Comparison of ENCODE assay signal across 24 cellular contexts in genomic region chr5:41465493-41466171, GRCh38. TPM values are rescaled to one million over a fixed set of nuclear protein-coding genes. Genes with fewer than 3 reads are reported as not detected.
A peak's percentile ranks its signal among the peaks of the same experiment; 100 is the strongest.
DNase-seq lines count a peak whose midpoint lies in the region; ATAC-seq, FAIRE-seq and TF ChIP-seq lines count a peak whose summit lies in the region.
"Had no signal": no experiment of that assay in that cellular context is flagged by ENCODE, and none has a peak within 500 bp of the region (broad histone marks: within the 10 kb centered on the region; RNA-seq: fewer than 3 reads in every experiment).

No MANE protein-coding gene starts in this region.

- TF ChIP-seq CTCF in HEK293 (tag by site-specific recombination; IDR thresholded peaks at IDR 0.05) (no peak), GM12878 (IDR thresholded peaks at IDR 0.05 in 2 of 3, conservative IDR thresholded peaks at IDR 0.05 in 1 of 3; ENCODE audit: control insufficient read depth in 2 of 3, extremely low read depth in 1 of 3, insufficient read depth in 1 of 3, low read depth in 3 of 3, low read length in 3 of 3) (no peak), heart right ventricle (IDR thresholded peaks at IDR 0.05) (no peak)

- no peak for TF ChIP-seq RAD21 in GM12878 (IDR thresholded peaks at IDR 0.05; ENCODE audit: insufficient read depth, low read depth, low read length)

- POLR2A ChIA-PET in HEK293 (lab: Yijun Ruan, JAX) (no interaction called here), GM12878 (lab: Charles Lee) (no interaction called here)

- RAD21 ChIA-PET in GM12878 (lab: Charles Lee; ENCODE audit: unreplicated experiment): no interaction called here

- H3K79me2 ChIP-seq in GM12878 (ENCODE audit: control insufficient read depth, insufficient read depth, low read length): no peaks in the 10 kb centered on the region

- H3K27me3 ChIP-seq in GM12878 (replicated peaks in 1 of 2; ENCODE audit: control insufficient read depth in 2 of 2, insufficient read depth in 2 of 2, low read length in 1 of 2): no peaks in the 10 kb centered on the region
- no peaks in the 10 kb centered on the region for H3K27me3 ChIP-seq in heart right ventricle
- H3K27me3 ChIP-seq: breast epithelium, spleen, testis had no signal

- no peak for TF ChIP-seq EP300 in GM12878 (IDR thresholded peaks at IDR 0.05; ENCODE audit: borderline replicate concordance in 1 of 2, control insufficient read depth in 1 of 2, low read depth in 2 of 2, low read length in 2 of 2)

- intact Hi-C loops in GM12878 (cut with micrococcal nuclease; ENCODE audit: unreplicated experiment) (no loop called here), heart right ventricle (cut with DNase I) (no loop called here)

- CTCF ChIA-PET in HEK293 (lab: Yijun Ruan, JAX) (interaction anchor here (0.6 to 0.8 kb wide), 4 partner anchors 11 to 112 kb away, joined by 3 to 4 read pairs (median 3); no protein-coding TSS in a partner anchor), GM12878 (lab: Yijun Ruan, JAX) (interaction anchor here (1.0 kb wide), 1 partner anchor 9 kb away, joined by 3 read pairs; no protein-coding TSS in a partner anchor)

- peak; percentile 62 for ATAC-seq in GM12878
- ATAC-seq in heart right ventricle: peak in 7 of 8 donors; percentile 29 to 83 (median 66)

- H3K36me3 ChIP-seq in HEK293 (ENCODE audit: control insufficient read depth in 2 of 2, insufficient read depth in 1 of 2, low read length in 2 of 2): no peaks in the 10 kb centered on the region
- H3K36me3 ChIP-seq in GM12878 (ENCODE audit: control insufficient read depth in 2 of 2, insufficient read depth in 2 of 2, low read length in 1 of 2): no peaks in the 10 kb centered on the region
- H3K36me3 ChIP-seq in heart right ventricle: no peaks in the 10 kb centered on the region
- H3K36me3 ChIP-seq: breast epithelium, spleen had no signal

- 0% methylated on average over 3 of the region's 3 CpGs for WGBS in GM12878 (ENCODE audit: insufficient coverage, insufficient replicate concordance, low lambda C conversion rate, missing lambda C conversion rate)
- 59 to 69% methylated on average over 3 of the region's 3 CpGs for WGBS in heart right ventricle, 2 donors

- in situ Hi-C loops in GM12878 (cut with MboI): no loop called here

- H3K4me1 ChIP-seq in HEK293 (ENCODE audit: control insufficient read depth, insufficient read depth, low read length) (no peaks in the 10 kb centered on the region), GM12878 (ENCODE audit: control insufficient read depth, insufficient read depth, low read length) (no peaks in the 10 kb centered on the region), heart right ventricle (peaks cover 0 to 19% (median 7%) of the 10 kb centered on the region in 9 donors)
- H3K4me1 ChIP-seq: breast epithelium, spleen, testis had no signal

- H3K27ac ChIP-seq in HEK293 (ENCODE audit: extremely low read depth, low read depth, low read length): no peak overlapping the region
- H3K27ac ChIP-seq in GM12878 (ENCODE audit: control insufficient read depth, insufficient read depth): no peak overlapping the region
- peak overlapping the region in 1 of 10 donors; percentile 23 for H3K27ac ChIP-seq in heart right ventricle
- H3K27ac ChIP-seq: breast epithelium, C4-2B, spleen, testis had no signal

- BruUV-seq in GM12878 (replicated peaks; lab: Mats Ljungman, UMichigan): no TSS peak

- H4K20me1 ChIP-seq in GM12878 (ENCODE audit: control insufficient read depth, insufficient read depth): no peaks in the 10 kb centered on the region

- SMC1A ChIA-PET in GM12878 (lab: Charles Lee; ENCODE audit: uncharacterized antibody, unreplicated experiment): interaction anchor here (0.9 kb wide), 1 partner anchor 17 kb away, joined by 3 read pairs; no protein-coding TSS in a partner anchor

- peak; percentile 3 for DNase-seq in AG08396 (ENCODE audit: low spot score)
- no peak for DNase-seq in GM12878 (ENCODE audit: low read depth, low spot score)
- DNase-seq in heart right ventricle: peak in 1 of 2 donors; percentile 7
- DNase-seq in AML-193 (lab: John Stamatoyannopoulos, UW): no peak
- DNase-seq in kidney glomerular epithelial cell (lab: John Stamatoyannopoulos, UW): no peak
- DNase-seq in NCI-H2196 treated with DMSO at 0.1 percent for 48 hours (lab: John Stamatoyannopoulos, UW; ENCODE audit: unreplicated experiment): no peak
- DNase-seq in cerebellar cortex (ENCODE audit: low spot score): no peak
- DNase-seq: ACHN; activated CD4-positive, alpha-beta T cell treated with anti-CD3 and anti-CD28 coated beads for 4 hours; activated naive CD4-positive, alpha-beta T cell treated with Interleukin-2 at 50 U/mL for 16 hours; activated T-cell treated with anti-CD3 and anti-CD28 coated beads, Interleukin-2, amount 50 U/mL, for 48 hours; Calu3; EL; NCI-H1694; NCI-H2171; NCI-H69; spleen; stimulated activated CD4-positive, alpha-beta T cell treated with anti-CD3 and anti-CD28 coated beads, Interleukin-4, amount 100 ng/mL, for 1 hour; stimulated activated naive CD4-positive, alpha-beta T cell; testis had no signal

- H3K4me3 ChIP-seq in HEK293 (ENCODE audit: low read depth, low read length) (no peak overlapping the region), GM12878 (no peak overlapping the region), heart right ventricle (no peak overlapping the region)
- H3K4me3 ChIP-seq: breast epithelium, spleen, testis had no signal

- no peak overlapping the region for H3K9ac ChIP-seq in GM12878 (ENCODE audit: control insufficient read depth, insufficient read depth, low read length)

- H3K9me3 ChIP-seq in HEK293 (ENCODE audit: control insufficient read depth, insufficient read depth, low read depth, low read length) (no peaks in the 10 kb centered on the region), GM12878 (replicated peaks; ENCODE audit: control insufficient read depth, insufficient read depth, low read length) (no peaks in the 10 kb centered on the region), heart right ventricle (peaks cover 0 to 8% (median 0%) of the 10 kb centered on the region in 11 donors)
- H3K9me3 ChIP-seq: testis had no signal

- no peak overlapping the region for H2AFZ ChIP-seq in GM12878 (ENCODE audit: control insufficient read depth, low read depth, low read length)

- H3K4me2 ChIP-seq in GM12878 (ENCODE audit: control insufficient read depth, insufficient read depth): no peak overlapping the region

- TF ChIP-seq POLR2A in GM12878 (IDR thresholded peaks at IDR 0.05; ENCODE audit: low read depth, low read length): no peak

- no peak for FAIRE-seq in GM12878 (lab: Jason Lieb, UNC)

TF ChIP-seq in HEK293, 187 proteins besides CTCF, POLR2A, EP300 and RAD21:
- TF ChIP-seq ZNF175 (tag by site-specific recombination; IDR thresholded peaks at IDR 0.05): no peak
- TF ChIP-seq ATF2 (tag by site-specific recombination; IDR thresholded peaks at IDR 0.05; ENCODE audit: low read depth): peak; percentile 72; the same call in 1 of the 2 replicates
TF ChIP-seq in HEK293: peak in this region for 1.

TF ChIP-seq in GM12878, 131 proteins besides CTCF, POLR2A, EP300 and RAD21 (continues in another document):
- no peak for TF ChIP-seq DPF2 (IDR thresholded peaks at IDR 0.05)
- no peak for TF ChIP-seq EGR1 (IDR thresholded peaks at IDR 0.05; ENCODE audit: borderline replicate concordance in 1 of 2, low read depth in 2 of 2, low read length in 2 of 2)
- TF ChIP-seq ZNF592 (IDR thresholded peaks at IDR 0.05): no peak

RNA-seq across cellular contexts. Expression of gene PLCXD3, which starts 44.8 kb away (rescaled TPM):
- total RNA-seq in GM12878 (2013; cell fraction: nucleolus; rRNA removed): not detected in 2 replicates
- total RNA-seq in GM12878 (2014; rRNA removed): not detected in 2 replicates
- total RNA-seq in GM12878 (2014; rRNA removed; fragmentation: Illumina TruSeq; extraction: Trizol): not detected in 2 replicates
- total RNA-seq in GM12878 (2021): not detected in 2 replicates
- polyA plus RNA-seq in GM12878 (2011; ENCODE audit: low read depth): not detected
- polyA plus RNA-seq in GM12878 (2011; rRNA removed): 0.01 TPM in 1 of 2 replicates, not detected in the other
- not detected in 2 replicates for polyA plus RNA-seq in GM12878 (2011; cell fraction: cytosol; rRNA removed)
- polyA plus RNA-seq in GM12878 (2011; cell fraction: nucleus; rRNA removed): not detected in 2 replicates
- polyA plus RNA-seq in GM12878 (2012): 0.01 TPM in 1 of 2 replicates, not detected in the other
- not detected in 2 replicates for polyA plus RNA-seq in GM12878 (2014; fragmentation: Illumina TruSeq; extraction: Trizol)
- polyA plus RNA-seq in GM12878 (2014; fragmentation: Nextera tagmentation; extraction: Ambion mirVana): not detected
- polyA plus RNA-seq in GM12878 (2014; rRNA removed): not detected in 2 replicates
- polyA plus RNA-seq in GM12878 (2016; fragmentation: Nextera tagmentation; extraction: Ambion mirVana): not detected
- not detected in 2 replicates for polyA minus RNA-seq in GM12878 (2011; rRNA and poly(A)+ RNA removed)
- not detected in 2 replicates for polyA minus RNA-seq in GM12878 (2011; cell fraction: cytosol; rRNA and poly(A)+ RNA removed)
- not detected in 2 replicates for polyA minus RNA-seq in GM12878 (2011; cell fraction: nucleus; rRNA and poly(A)+ RNA removed)
- total RNA-seq in heart right ventricle: 100 to 1,000 TPM in 2 of 10 donors, 10 to 100 TPM in 8; 36.2 to 104 (median 55.5) TPM
- 10 to 100 TPM; 25.4 to 27.7 TPM for polyA plus RNA-seq in heart right ventricle
- total RNA-seq: Calu3 had no signal
- polyA plus RNA-seq: IgD-negative memory B cell had no signal

Comparison
In these comparisons a context has a peak if more than half of its experiments do, and no peak if none do; other contexts are left out.
1. RNA of gene PLCXD3, which starts 44.8 kb away (total RNA-seq): 36.2 to 104 TPM in heart right ventricle; not detected in GM12878; every median in the first group is over 10 times any median in the second.